Comparison of ENCODE assay signal across 17 cellular contexts in the genomic region with DNA sequence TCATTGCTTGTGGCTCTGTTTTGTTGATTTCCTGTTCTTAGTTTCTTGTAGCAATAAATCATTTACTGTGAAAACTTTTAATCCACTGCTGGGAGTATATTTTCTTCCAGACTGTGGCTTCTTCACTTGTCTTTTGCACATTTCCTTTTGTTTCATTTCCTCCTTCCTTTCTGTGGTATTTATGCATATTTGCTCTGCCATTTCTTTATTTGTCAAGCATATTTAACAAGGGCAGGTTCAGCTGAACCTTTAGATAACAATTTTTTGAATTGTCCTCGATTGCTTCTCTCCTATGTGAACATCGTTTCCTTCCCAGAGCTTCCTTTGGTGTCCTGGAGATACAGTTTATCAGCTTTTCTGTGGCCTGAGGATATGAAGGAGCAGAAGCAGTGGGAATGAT. TPM values are rescaled to one million over a fixed set of nuclear protein-coding genes. Genes with fewer than 3 reads are reported as not detected.
A peak's percentile ranks its signal among the peaks of the same experiment; 100 is the strongest.
DNase-seq lines count a peak whose midpoint lies in the region; ATAC-seq and TF ChIP-seq lines count a peak whose summit lies in the region.
"Had no signal": no experiment of that assay in that cellular context is flagged by ENCODE, and none has a peak within 500 bp of the region (broad histone marks: within the 10 kb centered on the region; RNA-seq: fewer than 3 reads in every experiment).

No MANE protein-coding gene starts in this region.

- peaks cover 41% of the 10 kb centered on the region for H3K27me3 Mint-ChIP-seq in nephron (ENCODE audit: low read depth)

- peaks cover 22% of the 10 kb centered on the region for H3K4me1 Mint-ChIP-seq in nephron

- H3K9ac ChIP-seq in BLaER1 (no peak overlapping the region), colonic mucosa (ENCODE audit: low read depth in 2 of 2, low read length in 2 of 2) (no peak overlapping the region)
- H3K9ac ChIP-seq: KMS-11 had no signal

- H3K36me3 Mint-ChIP-seq in nephron (ENCODE audit: low read depth): no peaks in the 10 kb centered on the region

- peak overlapping the region; percentile 38 for H3K4me2 ChIP-seq in BLaER1
- H3K4me2 ChIP-seq: KMS-11 had no signal

- H3K4me3 ChIP-seq in BLaER1 (no peak overlapping the region), colonic mucosa (no peak overlapping the region), aorta (ENCODE audit: low read length in 2 of 2) (no peak overlapping the region)

- no peaks in the 10 kb centered on the region for H4K20me1 ChIP-seq in BLaER1

- TF ChIP-seq CTCF in colonic mucosa (IDR thresholded peaks at IDR 0.05): no peak
- TF ChIP-seq CTCF in nephron (IDR thresholded peaks at IDR 0.05; ENCODE audit: unreplicated experiment in 3 of 3): no peak

- no peak for ATAC-seq in aorta (ENCODE audit: low FRiP score)

- peaks cover 14% of the 10 kb centered on the region; the same call in 1 of the 2 replicates for H3K9me3 ChIP-seq in BLaER1
- no peaks in the 10 kb centered on the region for H3K9me3 ChIP-seq in colonic mucosa
- H3K9me3 ChIP-seq in aorta (ENCODE audit: control insufficient read depth, low read length): no peaks in the 10 kb centered on the region

- H3K27ac ChIP-seq in BLaER1 (no peak overlapping the region), colonic mucosa (peak overlapping the region; percentile 67), aorta (ENCODE audit: low read depth in 1 of 2, low read length in 2 of 2) (no peak overlapping the region)
- H3K27ac ChIP-seq: KMS-11 had no signal

- no peak overlapping the region for H3K27ac Mint-ChIP-seq in nephron

- peak; percentile 1 to 20 for DNase-seq in NOMO-1 (lab: John Stamatoyannopoulos, UW; ENCODE audit: unreplicated experiment in 2 of 2)
- no peak for DNase-seq in colonic mucosa
- no peak for DNase-seq in NCI-H446 treated with DMSO at 0.1 percent for 48 hours (lab: John Stamatoyannopoulos, UW)
- DNase-seq in effector CD4-positive, alpha-beta T cell: no peak
- no peak for DNase-seq in aorta
- DNase-seq in islet precursor cell: no peak
- DNase-seq: C1 segment of cervical spinal cord; CD8-positive, alpha-beta memory T cell; NCI-H1105; NCI-H1694; NCI-H2081 treated with DMSO at 0.1 percent for 48 hours; NCI-H510A; NCI-H748 treated with DMSO at 0.1 percent for 48 hours had no signal

- no peaks in the 10 kb centered on the region for H3K36me3 ChIP-seq in BLaER1
- no peaks in the 10 kb centered on the region for H3K36me3 ChIP-seq in colonic mucosa
- H3K36me3 ChIP-seq in aorta (ENCODE audit: control insufficient read depth in 1 of 2, insufficient read depth in 2 of 2, low read length in 1 of 2): no peaks in the 10 kb centered on the region

- H3K4me1 ChIP-seq in BLaER1: peaks cover 10% of the 10 kb centered on the region
- H3K4me1 ChIP-seq in colonic mucosa: peaks cover 5% of the 10 kb centered on the region
- H3K4me1 ChIP-seq in aorta (ENCODE audit: control insufficient read depth in 1 of 2, insufficient read depth in 2 of 2, low read length in 2 of 2): no peaks in the 10 kb centered on the region

- peaks cover 12% of the 10 kb centered on the region for H3K9me3 Mint-ChIP-seq in nephron

- H3K27me3 ChIP-seq in BLaER1 (no peaks in the 10 kb centered on the region), colonic mucosa (no peaks in the 10 kb centered on the region), aorta (ENCODE audit: control insufficient read depth in 1 of 2, insufficient read depth in 2 of 2, low read length in 1 of 2) (peaks cover 0 to 3% of the 10 kb centered on the region in 2 donors)

- peak overlapping the region in 2 of 3 experiments; percentile 12 to 41 for H3K4me3 Mint-ChIP-seq in nephron
- H3K4me3 Mint-ChIP-seq: CD8-positive, alpha-beta memory T cell had no signal

- WGBS in aorta, 2 donors: 71 to 79% methylated on average over 2 of the region's 2 CpGs

- intact Hi-C loops in colonic mucosa (cut with DNase I): no loop called here
- intact Hi-C loops in aorta (cut with DNase I): no loop called here

RNA-seq across cellular contexts. Expression of gene B3GALT5, which starts 3.6 kb away (rescaled TPM):
- total RNA-seq in colonic mucosa (100 to 1,000 TPM; 114 to 205 TPM), aorta (under 1 TPM; 0.21 to 0.39 TPM)
- polyA plus RNA-seq in aorta: under 1 TPM; 0.10 to 0.50 TPM
- total RNA-seq: CD8-positive, alpha-beta memory T cell; MCF 10A had no signal
- polyA plus RNA-seq: CD8-positive, alpha-beta memory T cell had no signal

Comparison
In these comparisons a context has a peak if more than half of its experiments do, and no peak if none do; other contexts are left out.
1. DNase-seq: peak in NOMO-1 (2 of 2); none in colonic mucosa (single experiment), NCI-H446 treated with DMSO at 0.1 percent for 48 hours (single experiment), effector CD4-positive, alpha-beta T cell (single experiment), aorta (0 of 2) and islet precursor cell (single experiment).
2. RNA of gene B3GALT5, which starts 3.6 kb away (total RNA-seq): 114 to 205 TPM in colonic mucosa; 0.21 to 0.39 TPM in aorta; every median in the first group is over 10 times any median in the second.